Comparison of ENCODE assay signal across 8 cellular contexts in genomic region chr2:199463708-199464613, GRCh38. TPM values are rescaled to one million over a fixed set of nuclear protein-coding genes. Genes with fewer than 3 reads are reported as not detected.
DNase-seq lines count a peak whose midpoint lies in the region; ATAC-seq and TF ChIP-seq lines count a peak whose summit lies in the region.

No MANE protein-coding gene starts in this region.

- no peak overlapping the region for H3K27ac Mint-ChIP-seq in CD4-positive, alpha-beta T cell

- BruUV-seq in PC-9 (replicated peaks; lab: Mats Ljungman, UMichigan), result no TSS peak

- H3K4me1 Mint-ChIP-seq in CD4-positive, alpha-beta T cell (ENCODE audit: low read depth), result peaks cover 35% of the 10 kb centered on the region

- H3K36me3 Mint-ChIP-seq in CD4-positive, alpha-beta T cell (ENCODE audit: low read depth), result peaks cover 13% of the 10 kb centered on the region

- no peak for TF ChIP-seq CTCF in CD4-positive, alpha-beta T cell (IDR thresholded peaks at IDR 0.05)
- peak; percentile 27; the same call in 1 of the 2 replicates for TF ChIP-seq CTCF in PC-9 (conservative IDR thresholded peaks at IDR 0.05)
- no peak for TF ChIP-seq CTCF in osteoblast (IDR thresholded peaks at IDR 0.05; ENCODE audit: extremely low read depth, low read depth, low read length)

- no peaks in the 10 kb centered on the region for H4K20me1 ChIP-seq in PC-9 (ENCODE audit: insufficient read depth)
- no peaks in the 10 kb centered on the region for H4K20me1 ChIP-seq in osteoblast (ENCODE audit: insufficient read depth, low read length)

- WGBS in esophagus, 2 donors, result 5 to 11% methylated on average over 58 to 66 of the region's 66 CpGs

- H3K27me3 Mint-ChIP-seq in CD4-positive, alpha-beta T cell, result peaks cover 91% of the 10 kb centered on the region

- H3K9me2 ChIP-seq in PC-9 (ENCODE audit: insufficient read depth), result no peaks in the 10 kb centered on the region

- peak overlapping the region; percentile 87 for H3K4me2 ChIP-seq in PC-9
- peak overlapping the region; percentile 97 for H3K4me2 ChIP-seq in osteoblast (ENCODE audit: insufficient read depth, low read length)

- H2AFZ ChIP-seq in PC-9 (peak overlapping the region; percentile 36; the same call in 1 of the 2 replicates), osteoblast (ENCODE audit: low read length) (peak overlapping the region; percentile 96)

- intact Hi-C loops in CD4-positive, alpha-beta T cell (cut with DNase I, micrococcal nuclease), result loop anchor here in 1 of 2 experiments (10.0 kb wide), 2 partner anchors 1669 to 1759 kb away; partner anchors contain the start of gene MARS2
- intact Hi-C loops in PC-9 (cut with micrococcal nuclease; ENCODE audit: unreplicated experiment), result no loop called here

- H3K27me3 ChIP-seq in CD4-positive, alpha-beta T cell (ENCODE audit: control insufficient read depth, insufficient read depth, low read length), result peaks cover 92% of the 10 kb centered on the region
- 0 out of 2 replicates have a peak, but pooled peaks cover 13% of the 10 kb centered on the region for H3K27me3 ChIP-seq in PC-9 (ENCODE audit: insufficient read depth, low read depth)
- H3K27me3 ChIP-seq in esophagus (ENCODE audit: control insufficient read depth in 1 of 2, insufficient read depth in 2 of 2, low read length in 2 of 2), result peaks cover 7 to 63% of the 10 kb centered on the region in 2 donors
- peaks cover 44% of the 10 kb centered on the region for H3K27me3 ChIP-seq in osteoblast (ENCODE audit: insufficient read depth, low read length)

- H3K9me3 ChIP-seq in CD4-positive, alpha-beta T cell (ENCODE audit: control insufficient read depth, low read length), result peaks cover 28% of the 10 kb centered on the region
- H3K9me3 ChIP-seq in PC-9 (ENCODE audit: insufficient read depth, low read depth), result no peaks in the 10 kb centered on the region
- peaks cover 2 to 7% of the 10 kb centered on the region in 2 donors for H3K9me3 ChIP-seq in esophagus (ENCODE audit: control insufficient read depth in 2 of 2, insufficient read depth in 1 of 2, low read depth in 1 of 2, low read length in 1 of 2)
- no peaks in the 10 kb centered on the region for H3K9me3 ChIP-seq in osteoblast (ENCODE audit: low read depth, low read length)

- 0 out of 2 replicates have a peak, but pooled peaks cover 5% of the 10 kb centered on the region for H3F3A ChIP-seq in PC-9 (ENCODE audit: insufficient read depth, low read depth)

- H3K4me3 ChIP-seq in PC-9 (peak overlapping the region; percentile 69; the same call in 1 of the 2 replicates), esophagus (ENCODE audit: low read depth in 1 of 2, low read length in 2 of 2) (peak overlapping the region; percentile 49 to 55), osteoblast (ENCODE audit: insufficient read depth, low read length) (peak overlapping the region; percentile 87)

- H3K9me3 Mint-ChIP-seq in CD4-positive, alpha-beta T cell, result peaks cover 3% of the 10 kb centered on the region

- POLR2A ChIA-PET in CD4-positive, alpha-beta T cell (lab: Charles Lee), result no interaction called here
- POLR2A ChIA-PET in PC-9 (lab: Charles Lee; ENCODE audit: unreplicated experiment), result no interaction called here

- H3K79me2 ChIP-seq in PC-9 (ENCODE audit: low read depth), result no peaks in the 10 kb centered on the region
- peaks cover 47% of the 10 kb centered on the region for H3K79me2 ChIP-seq in osteoblast (ENCODE audit: insufficient read depth, low read length)

- ATAC-seq in CD4-positive, alpha-beta T cell (ENCODE audit: poor library complexity), result no peak
- no peak for ATAC-seq in GM18868 (IDR thresholded peaks at IDR 0.05; ENCODE audit: unreplicated experiment)
- ATAC-seq in HG03159 (IDR thresholded peaks at IDR 0.05; ENCODE audit: unreplicated experiment), result no peak

- H3K36me3 ChIP-seq in PC-9 (ENCODE audit: low read depth), result no peaks in the 10 kb centered on the region
- H3K36me3 ChIP-seq in esophagus (ENCODE audit: control insufficient read depth in 2 of 2, insufficient read depth in 2 of 2, low read length in 1 of 2), result no peaks in the 10 kb centered on the region
- H3K36me3 ChIP-seq in osteoblast (ENCODE audit: insufficient read depth, low read length), result no peaks in the 10 kb centered on the region

- H3K27ac ChIP-seq in CD4-positive, alpha-beta T cell (ENCODE audit: low read depth, low read length), result no peak overlapping the region
- H3K27ac ChIP-seq in PC-9 (no peak overlapping the region), esophagus (ENCODE audit: low read depth in 2 of 2, low read length in 1 of 2) (no peak overlapping the region), osteoblast (ENCODE audit: low read depth, low read length) (peak overlapping the region; percentile 88)

- no peak for DNase-seq in CD4-positive, alpha-beta T cell
- DNase-seq in PC-9, result no peak
- peak; percentile 95 for DNase-seq in osteoblast (ENCODE audit: insufficient read length, low spot score, missing footprints)
- DNase-seq in globus pallidus (ENCODE audit: low spot score), result no peak
- no peak for DNase-seq in DMS114 treated with DMSO at 0.1 percent for 48 hours (lab: John Stamatoyannopoulos, UW; ENCODE audit: unreplicated experiment)

- CTCF ChIA-PET in CD4-positive, alpha-beta T cell (lab: Charles Lee), result no interaction called here
- CTCF ChIA-PET in PC-9 (lab: Charles Lee), result no interaction called here

- H3K4me1 ChIP-seq in PC-9 (replicated peaks; ENCODE audit: insufficient read depth), result peaks cover 7% of the 10 kb centered on the region; the same call in 1 of the 2 replicates
- peaks cover 11 to 13% of the 10 kb centered on the region in 2 donors for H3K4me1 ChIP-seq in esophagus (ENCODE audit: control insufficient read depth in 2 of 2, insufficient read depth in 2 of 2, low read length in 1 of 2)
- peaks cover 4% of the 10 kb centered on the region for H3K4me1 ChIP-seq in osteoblast (ENCODE audit: insufficient read depth, low read length)

- peak overlapping the region; percentile 34 for H3K4me3 Mint-ChIP-seq in CD4-positive, alpha-beta T cell

RNA-seq across cellular contexts. Expression of gene SATB2, which starts 6.2 kb away (rescaled TPM):
- total RNA-seq in CD4-positive, alpha-beta T cell, result not detected
- total RNA-seq in PC-9 (2021) (7.3 and 7.8 TPM in 2 replicates), osteoblast (53.2 and 54.5 TPM in 2 replicates)
- under 1 TPM; 0.33 to 0.57 TPM for polyA plus RNA-seq in esophagus
